In genomic region chr14:51852541-51852940, GRCh38 we compare ENCODE assay signal across 16 cellular contexts.
"Had no signal": no experiment of that assay in that cellular context is flagged by ENCODE, and none has a peak within 500 bp of the region (broad histone marks: within the 10 kb centered on the region; RNA-seq: fewer than 3 reads in every experiment).

No MANE protein-coding gene starts in this region.

- H3K9me3 ChIP-seq: adrenal gland, body of pancreas, left ventricle myocardium inferior, ovary had no signal

- H3K27ac ChIP-seq: adrenal gland, body of pancreas, left ventricle myocardium inferior, ovary, WERI-Rb-1 had no signal

- H3K27ac Mint-ChIP-seq: activated CD4-positive, alpha-beta T cell treated with anti-CD3 and anti-CD28 coated beads for 36 hours; activated CD8-positive, alpha-beta T cell treated with anti-CD3 and anti-CD28 coated beads, Interleukin-2, amount 10 ng/mL, durations not matched to agents 7 days and 5 days; stimulated activated naive CD8-positive, alpha-beta T cell treated with anti-CD3 and anti-CD28 coated beads, Interleukin-15, amount 100 ng/mL, for 72 hours had no signal

- ATAC-seq: activated CD4-positive, alpha-beta T cell treated with anti-CD3 and anti-CD28 coated beads for 36 hours; activated CD8-positive, alpha-beta T cell treated with anti-CD3 and anti-CD28 coated beads, Interleukin-2, amount 10 ng/mL, durations not matched to agents 7 days and 5 days; body of pancreas; stimulated activated naive CD8-positive, alpha-beta T cell treated with anti-CD3 and anti-CD28 coated beads, Interleukin-15, amount 100 ng/mL, for 72 hours had no signal

- H3K4me1 ChIP-seq: body of pancreas had no signal

- DNase-seq: activated CD4-positive, alpha-beta T cell treated with anti-CD3 and anti-CD28 coated beads for 36 hours; activated CD8-positive, alpha-beta memory T cell treated with anti-CD3 and anti-CD28 coated beads, Interleukin-2, amount 50 U/mL, for 48 hours; activated CD8-positive, alpha-beta T cell treated with anti-CD3 and anti-CD28 coated beads, Interleukin-2, amount 10 ng/mL, durations not matched to agents 7 days and 5 days; activated naive CD4-positive, alpha-beta T cell treated with Interleukin-2 at 50 U/mL for 16 hours; adrenal gland; body of pancreas; cerebellar nuclear complex; kidney; left ventricle myocardium inferior; ovary; stimulated activated CD4-positive, alpha-beta T cell treated with anti-CD3 and anti-CD28 coated beads, Interleukin-15, amount 100 ng/mL, for 24 hours; stimulated activated CD4-positive, alpha-beta T cell treated with anti-CD3 and anti-CD28 coated beads, Interleukin-4, amount 100 ng/mL, for 4 hours; stimulated activated naive CD8-positive, alpha-beta T cell treated with anti-CD3 and anti-CD28 coated beads, Interleukin-15, amount 100 ng/mL, for 72 hours; WERI-Rb-1 had no signal

- H3K27me3 ChIP-seq: adrenal gland, body of pancreas, ovary had no signal

- H3K36me3 ChIP-seq: adrenal gland, left ventricle myocardium inferior, ovary, WERI-Rb-1 had no signal

- H3K27me3 Mint-ChIP-seq: activated CD4-positive, alpha-beta T cell treated with anti-CD3 and anti-CD28 coated beads for 36 hours; stimulated activated naive CD8-positive, alpha-beta T cell treated with anti-CD3 and anti-CD28 coated beads, Interleukin-15, amount 100 ng/mL, for 72 hours had no signal

- H3K4me3 ChIP-seq: adrenal gland, body of pancreas, left ventricle myocardium inferior, ovary had no signal

- H3K4me3 Mint-ChIP-seq: activated CD4-positive, alpha-beta T cell treated with anti-CD3 and anti-CD28 coated beads for 36 hours; activated CD8-positive, alpha-beta T cell treated with anti-CD3 and anti-CD28 coated beads, Interleukin-2, amount 10 ng/mL, durations not matched to agents 7 days and 5 days; neural crest cell; stimulated activated naive CD8-positive, alpha-beta T cell treated with anti-CD3 and anti-CD28 coated beads, Interleukin-15, amount 100 ng/mL, for 72 hours had no signal

- FAIRE-seq: frontal cortex, kidney had no signal
